Comparison of ENCODE assay signal across 13 cellular contexts in the genomic region with DNA sequence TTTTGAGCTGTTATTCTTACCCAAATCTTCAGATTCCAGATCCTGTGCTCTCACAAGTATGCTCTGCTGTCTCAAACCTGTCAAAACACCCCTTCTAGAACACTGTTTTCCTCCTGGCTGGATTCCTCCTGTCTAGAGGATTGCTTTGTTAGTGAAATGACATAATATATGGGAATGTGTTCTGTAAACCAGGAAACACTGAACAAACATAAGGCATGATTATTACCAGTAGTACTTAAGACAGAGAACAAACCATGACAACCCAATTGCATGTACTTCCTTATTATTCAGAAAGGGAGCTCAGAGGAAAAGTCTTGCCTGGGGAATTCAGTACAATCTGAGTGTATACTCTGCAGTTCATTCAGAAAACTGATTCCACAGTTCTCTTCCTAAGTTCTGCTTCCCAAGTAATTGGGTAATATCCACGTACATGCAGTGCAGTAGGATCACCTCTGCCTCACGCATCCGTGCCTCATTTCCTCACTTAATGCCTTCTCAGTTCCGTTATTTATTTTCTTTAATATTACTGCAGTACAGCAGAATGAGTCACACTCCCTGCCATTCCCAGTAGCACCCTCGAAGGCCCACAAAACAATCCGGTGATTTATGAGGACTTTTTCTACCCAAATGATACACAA.
DNase-seq lines count a peak whose midpoint lies in the region; ATAC-seq, FAIRE-seq and TF ChIP-seq lines count a peak whose summit lies in the region.
"Had no signal": no experiment of that assay in that cellular context is flagged by ENCODE, and none has a peak within 500 bp of the region (broad histone marks: within the 10 kb centered on the region; RNA-seq: fewer than 3 reads in every experiment).

No MANE protein-coding gene starts in this region.

- intact Hi-C loops in left cardiac atrium (cut with DNase I): no loop called here

- peak; percentile 8 for DNase-seq in HPDE6-E6E7 (ENCODE audit: extremely low spot score)
- DNase-seq in astrocyte of the spinal cord (ENCODE audit: low read depth, low spot score): peak; percentile 95
- DNase-seq in kidney tubule cell (ENCODE audit: low spot score): peak; percentile 81
- DNase-seq in urothelium cell line (ENCODE audit: low spot score): peak; percentile 54
- no peak for DNase-seq in coronary artery (ENCODE audit: low spot score)
- no peak for DNase-seq in left cardiac atrium
- DNase-seq: activated B cell treated with CpG ODN at 0.5 μM for 24 hours, H7, NCI-H510A treated with DMSO at 0.1 percent for 48 hours, right cardiac atrium had no signal

- no peak overlapping the region for H3K27ac ChIP-seq in coronary artery

- in situ Hi-C loops in astrocyte of the spinal cord (cut with HindIII; ENCODE audit: low sequenced_read_pairs): no loop called here

- FAIRE-seq in urothelium cell line (lab: Jason Lieb, UNC): peak; percentile 40
- FAIRE-seq: GM12891 had no signal

- ATAC-seq in HG03460 (IDR thresholded peaks at IDR 0.05; ENCODE audit: unreplicated experiment): no peak
- no peak for ATAC-seq in left cardiac atrium
- ATAC-seq: right cardiac atrium; stimulated activated effector memory CD8-positive, alpha-beta T cell treated with anti-CD3 and anti-CD28 coated beads, Interleukin-12 subunit alpha, Interleukin-12 subunit beta, amount 100 ng/mL, for 72 hours had no signal

- H3K4me3 ChIP-seq in astrocyte of the spinal cord (ENCODE audit: low read depth, low read length) (no peak overlapping the region), coronary artery (no peak overlapping the region)

- TF ChIP-seq CTCF in astrocyte of the spinal cord (IDR thresholded peaks at IDR 0.05; ENCODE audit: low read depth, low read length): no peak
- TF ChIP-seq CTCF in coronary artery (IDR thresholded peaks at IDR 0.05): no peak

Comparison
In these comparisons a context has a peak if more than half of its experiments do, and no peak if none do; other contexts are left out.
1. DNase-seq: peak in HPDE6-E6E7 (single experiment), astrocyte of the spinal cord (single experiment), kidney tubule cell (single experiment) and urothelium cell line (single experiment); none in coronary artery (single experiment) and left cardiac atrium (single experiment).